ENCODE assay signal across 1 cellular context in the genomic region with DNA sequence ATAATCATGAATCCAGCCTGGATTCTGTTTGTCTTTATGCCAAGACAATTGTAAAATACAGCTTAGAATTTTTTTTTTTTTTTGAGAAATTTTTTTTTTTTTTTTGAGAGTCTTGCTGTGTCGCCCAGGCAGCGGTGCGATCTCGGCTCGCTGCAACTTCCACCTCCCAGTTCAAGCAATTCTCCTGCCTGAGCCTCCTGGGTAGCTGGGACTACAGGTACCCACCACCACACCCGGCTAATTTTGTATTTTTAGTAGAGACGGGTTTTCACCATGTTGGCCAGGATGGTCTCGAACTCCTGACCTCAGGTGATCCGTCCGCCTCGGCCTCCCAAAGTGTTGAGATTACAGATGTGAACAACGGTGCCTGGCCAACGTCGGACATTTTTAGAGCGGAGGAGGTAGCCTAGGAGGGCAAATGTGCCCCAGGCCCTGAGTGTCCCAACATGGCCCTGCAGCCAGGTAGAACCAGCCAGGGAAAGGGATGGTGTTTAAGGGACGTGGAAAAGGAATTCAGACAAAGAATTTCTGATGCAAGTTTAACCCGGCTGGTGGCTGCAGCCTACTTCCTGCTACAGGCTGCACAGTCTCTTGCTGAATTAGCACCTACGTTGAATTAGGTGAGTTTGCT.
TF ChIP-seq lines count a peak whose summit lies in the region.

No MANE protein-coding gene starts in this region.

TF ChIP-seq in WTC11, 78 proteins besides CTCF, POLR2A, EP300 and RAD21 (continued from another document):
- TF ChIP-seq, protein P1, sequence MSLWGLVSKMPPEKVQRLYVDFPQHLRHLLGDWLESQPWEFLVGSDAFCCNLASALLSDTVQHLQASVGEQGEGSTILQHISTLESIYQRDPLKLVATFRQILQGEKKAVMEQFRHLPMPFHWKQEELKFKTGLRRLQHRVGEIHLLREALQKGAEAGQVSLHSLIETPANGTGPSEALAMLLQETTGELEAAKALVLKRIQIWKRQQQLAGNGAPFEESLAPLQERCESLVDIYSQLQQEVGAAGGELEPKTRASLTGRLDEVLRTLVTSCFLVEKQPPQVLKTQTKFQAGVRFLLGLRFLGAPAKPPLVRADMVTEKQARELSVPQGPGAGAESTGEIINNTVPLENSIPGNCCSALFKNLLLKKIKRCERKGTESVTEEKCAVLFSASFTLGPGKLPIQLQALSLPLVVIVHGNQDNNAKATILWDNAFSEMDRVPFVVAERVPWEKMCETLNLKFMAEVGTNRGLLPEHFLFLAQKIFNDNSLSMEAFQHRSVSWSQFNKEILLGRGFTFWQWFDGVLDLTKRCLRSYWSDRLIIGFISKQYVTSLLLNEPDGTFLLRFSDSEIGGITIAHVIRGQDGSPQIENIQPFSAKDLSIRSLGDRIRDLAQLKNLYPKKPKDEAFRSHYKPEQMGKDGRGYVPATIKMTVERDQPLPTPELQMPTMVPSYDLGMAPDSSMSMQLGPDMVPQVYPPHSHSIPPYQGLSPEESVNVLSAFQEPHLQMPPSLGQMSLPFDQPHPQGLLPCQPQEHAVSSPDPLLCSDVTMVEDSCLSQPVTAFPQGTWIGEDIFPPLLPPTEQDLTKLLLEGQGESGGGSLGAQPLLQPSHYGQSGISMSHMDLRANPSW (CRISPR knock-in tag; conservative IDR thresholded peaks at IDR 0.05; ENCODE audit: low read depth) = no peak
- 0 out of 2 replicates have a peak, but pooled peaks have one; percentile 10 for TF ChIP-seq ZNF121 (CRISPR knock-in tag; IDR thresholded peaks at IDR 0.05)
- TF ChIP-seq JAZF1 (CRISPR knock-in tag; IDR thresholded peaks at IDR 0.05) = no peak
- TF ChIP-seq ZNF232 (CRISPR knock-in tag; IDR thresholded peaks at IDR 0.05) = no peak
